In the genomic region with DNA sequence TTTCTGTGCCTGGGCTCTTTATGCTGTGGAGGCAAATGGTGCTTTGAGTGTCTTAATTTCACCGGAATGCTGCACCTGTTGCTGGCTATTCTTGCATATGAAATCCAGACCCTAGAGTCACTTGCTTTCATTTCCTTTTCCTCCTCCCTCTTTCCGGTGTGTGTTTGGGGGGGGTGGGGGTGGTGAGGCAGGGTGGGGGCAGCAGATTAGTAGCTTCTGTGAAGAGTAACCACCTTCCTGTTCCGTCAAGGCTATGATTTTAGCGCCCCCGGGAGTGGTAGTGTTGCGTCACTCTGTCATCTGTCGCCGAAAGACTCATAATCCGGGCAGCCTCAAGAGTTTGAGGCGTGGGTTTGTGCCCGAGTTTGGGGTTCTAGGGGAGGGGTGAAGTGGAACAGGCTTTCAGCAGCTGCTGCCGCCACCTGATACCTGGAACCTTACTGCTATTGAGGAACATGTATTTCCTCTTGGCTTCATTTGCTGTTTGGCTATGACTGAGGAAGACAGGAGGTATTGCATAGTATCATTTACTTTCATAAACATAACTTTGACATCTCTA, we compare ENCODE assay signal across 8 cellular contexts. TPM values are rescaled to one million over a fixed set of nuclear protein-coding genes. Genes with fewer than 3 reads are reported as not detected.
A peak's percentile ranks its signal among the peaks of the same experiment; 100 is the strongest.
DNase-seq lines count a peak whose midpoint lies in the region; ATAC-seq and FAIRE-seq lines count a peak whose summit lies in the region.

No MANE protein-coding gene starts in this region.

- no peaks in the 10 kb centered on the region for H3K36me3 Mint-ChIP-seq in activated naive CD4-positive, alpha-beta T cell treated with anti-CD3 and anti-CD28 coated beads, Interleukin-2, amount 10 ng/mL, durations not matched to agents 7 days and 5 days

- CTCF ChIA-PET in activated naive CD4-positive, alpha-beta T cell treated with anti-CD3 and anti-CD28 coated beads, Interleukin-2, amount 10 ng/mL, durations not matched to agents 7 days and 5 days (lab: Charles Lee) = no interaction called here

- ATAC-seq in GM18499 (IDR thresholded peaks at IDR 0.05; ENCODE audit: insufficient read depth, unreplicated experiment) (peak; percentile 42), HG02678 (IDR thresholded peaks at IDR 0.05; ENCODE audit: unreplicated experiment) (peak; percentile 53)

- no peak for FAIRE-seq in frontal cortex (lab: Jason Lieb, UNC)

- H3K4me3 Mint-ChIP-seq in activated naive CD4-positive, alpha-beta T cell treated with anti-CD3 and anti-CD28 coated beads, Interleukin-2, amount 10 ng/mL, durations not matched to agents 7 days and 5 days = peak overlapping the region; percentile 59

- H3K27ac Mint-ChIP-seq in activated naive CD4-positive, alpha-beta T cell treated with anti-CD3 and anti-CD28 coated beads, Interleukin-2, amount 10 ng/mL, durations not matched to agents 7 days and 5 days = peak overlapping the region; percentile 88

- no peaks in the 10 kb centered on the region for H3K9me3 Mint-ChIP-seq in activated naive CD4-positive, alpha-beta T cell treated with anti-CD3 and anti-CD28 coated beads, Interleukin-2, amount 10 ng/mL, durations not matched to agents 7 days and 5 days

- H3K27me3 Mint-ChIP-seq in activated naive CD4-positive, alpha-beta T cell treated with anti-CD3 and anti-CD28 coated beads, Interleukin-2, amount 10 ng/mL, durations not matched to agents 7 days and 5 days = no peaks in the 10 kb centered on the region

- peak; percentile 87 for DNase-seq in NOMO-1 treated with DMSO at 0.1 percent for 48 hours (lab: John Stamatoyannopoulos, UW; ENCODE audit: unreplicated experiment)
- peak; percentile 78 for DNase-seq in activated naive CD4-positive, alpha-beta T cell treated with anti-CD3 and anti-CD28 coated beads, Interleukin-2, amount 10 ng/mL, durations not matched to agents 7 days and 5 days
- DNase-seq in stimulated activated CD4-positive, alpha-beta T cell treated with anti-CD3 and anti-CD28 coated beads, Interleukin-15, amount 100 ng/mL, for 24 hours = peak; percentile 67
- no peak for DNase-seq in OCI-M2 (lab: John Stamatoyannopoulos, UW; ENCODE audit: unreplicated experiment)
- no peak for DNase-seq in frontal cortex (ENCODE audit: low spot score in 2 of 2)
- DNase-seq in A172 (ENCODE audit: low spot score) = no peak

- H3K4me1 Mint-ChIP-seq in activated naive CD4-positive, alpha-beta T cell treated with anti-CD3 and anti-CD28 coated beads, Interleukin-2, amount 10 ng/mL, durations not matched to agents 7 days and 5 days = peaks cover 49% of the 10 kb centered on the region

RNA-seq across cellular contexts. Expression of gene UTRN, which starts 49.1 kb away (rescaled TPM):
- total RNA-seq in frontal cortex = 33.8 TPM
- 31.9 and 37.0 TPM in 2 replicates for total RNA-seq in A172 (2014; rRNA removed; shearing (Covaris generic))

Comparison
In these comparisons a context has a peak if more than half of its experiments do, and no peak if none do; other contexts are left out.
1. DNase-seq: peak in NOMO-1 treated with DMSO at 0.1 percent for 48 hours (single experiment), activated naive CD4-positive, alpha-beta T cell treated with anti-CD3 and anti-CD28 coated beads, Interleukin-2, amount 10 ng/mL, durations not matched to agents 7 days and 5 days (single experiment) and stimulated activated CD4-positive, alpha-beta T cell treated with anti-CD3 and anti-CD28 coated beads, Interleukin-15, amount 100 ng/mL, for 24 hours (single experiment); none in OCI-M2 (single experiment), frontal cortex (0 of 2) and A172 (single experiment).